22 cellular contexts compared by ENCODE assay signal in genomic region chr7:44112231-44112996, GRCh38. TPM values are rescaled to one million over a fixed set of nuclear protein-coding genes. Genes with fewer than 3 reads are reported as not detected.
A peak's percentile ranks its signal among the peaks of the same experiment; 100 is the strongest.
DNase-seq lines count a peak whose midpoint lies in the region; ATAC-seq and TF ChIP-seq lines count a peak whose summit lies in the region.
"Had no signal": no experiment of that assay in that cellular context is flagged by ENCODE, and none has a peak within 500 bp of the region (broad histone marks: within the 10 kb centered on the region; RNA-seq: fewer than 3 reads in every experiment).

No MANE protein-coding gene starts in this region.

- peaks cover 7 to 71% (median 69%) of the 10 kb centered on the region in 4 donors for H3K4me1 ChIP-seq in tibial artery
- H3K4me1 ChIP-seq: adrenal gland had no signal

- H3K27ac Mint-ChIP-seq in activated CD8-positive, alpha-beta T cell treated with anti-CD3 and anti-CD28 coated beads for 36 hours = no peak overlapping the region
- H3K27ac Mint-ChIP-seq in activated T-helper 17 cell treated with anti-CD3 and anti-CD28 coated beads, Interleukin-2, amount 50 U/mL, for 72 hours = no peak overlapping the region

- H3K9me3 ChIP-seq in tibial artery = no peaks in the 10 kb centered on the region
- H3K9me3 ChIP-seq: adrenal gland had no signal

- 71 to 85% methylated on average over 24 to 33 of the region's 41 CpGs for WGBS in lower leg skin, 2 donors

- TF ChIP-seq POLR2A in erythroblast (IDR thresholded peaks at IDR 0.05; ENCODE audit: low read length) (peak; percentile 21), lower leg skin (IDR thresholded peaks at IDR 0.05) (no peak)

- DNase-seq in stimulated activated CD4-positive, alpha-beta T cell treated with anti-CD3 and anti-CD28 coated beads, Interleukin-15, amount 100 ng/mL, for 24 hours = peak; percentile 37
- no peak for DNase-seq in stimulated activated CD4-positive, alpha-beta T cell treated with anti-CD3 and anti-CD28 coated beads, Interleukin-1b, Interleukin-23, amount 100 ng/mL, for 48 hours
- peak; percentile 35 for DNase-seq in NCI-H1092 (lab: John Stamatoyannopoulos, UW)
- no peak for DNase-seq in erythroblast (lab: John Stamatoyannopoulos, UW)
- DNase-seq in tibial artery = no peak
- no peak for DNase-seq in activated CD8-positive, alpha-beta T cell treated with anti-CD3 and anti-CD28 coated beads for 36 hours
- DNase-seq in lower leg skin (ENCODE audit: low spot score in 2 of 2) = no peak
- DNase-seq: activated CD4-positive, alpha-beta T cell treated with anti-CD3 and anti-CD28 coated beads for 4 hours; DMS79 treated with DMSO at 0.1 percent for 48 hours; glutamatergic neuron; islet precursor cell; NCI-H226; PC-9 had no signal

- H3K4me3 ChIP-seq in tibial artery (no peak overlapping the region), lower leg skin (ENCODE audit: low read depth, poor library complexity, severe bottlenecking) (no peak overlapping the region)
- H3K4me3 ChIP-seq: adrenal gland, PC-9, skin epidermis had no signal

- peaks cover 31 to 100% (median 86%) of the 10 kb centered on the region in 3 donors for H3K36me3 ChIP-seq in tibial artery

- H3K27me3 ChIP-seq in tibial artery = no peaks in the 10 kb centered on the region
- H3K27me3 ChIP-seq: adrenal gland had no signal

- POLR2A ChIA-PET in activated CD8-positive, alpha-beta T cell treated with anti-CD3 and anti-CD28 coated beads for 36 hours (lab: Charles Lee) = interaction anchor here (0.6 to 2.5 kb wide), 6 partner anchors 8 to 686 kb away, joined by 3 to 13 read pairs (median 5); partner anchors contain the start of gene POLD2

- no peaks in the 10 kb centered on the region for H3K27me3 Mint-ChIP-seq in activated CD8-positive, alpha-beta T cell treated with anti-CD3 and anti-CD28 coated beads for 36 hours
- H3K27me3 Mint-ChIP-seq in activated T-helper 17 cell treated with anti-CD3 and anti-CD28 coated beads, Interleukin-2, amount 50 U/mL, for 72 hours = no peaks in the 10 kb centered on the region

- no peak for TF ChIP-seq CTCF in tibial artery (IDR thresholded peaks at IDR 0.05)
- no peak for TF ChIP-seq CTCF in activated CD8-positive, alpha-beta T cell treated with anti-CD3 and anti-CD28 coated beads for 36 hours (IDR thresholded peaks at IDR 0.05)
- TF ChIP-seq CTCF in lower leg skin (IDR thresholded peaks at IDR 0.05) = no peak

- peak overlapping the region; percentile 98 to 100 for H3K27ac ChIP-seq in tibial artery
- H3K27ac ChIP-seq: adrenal gland, PC-9, skin epidermis had no signal

- ATAC-seq in activated CD8-positive, alpha-beta T cell treated with anti-CD3 and anti-CD28 coated beads for 36 hours = no peak
- no peak for ATAC-seq in activated T-helper 17 cell treated with anti-CD3 and anti-CD28 coated beads, Interleukin-2, amount 50 U/mL, for 72 hours (replicated peaks)

- intact Hi-C loops in tibial artery (cut with DNase I; ENCODE audit: low total_unique reads) (no loop called here), lower leg skin (cut with DNase I; ENCODE audit: low total_unique reads) (no loop called here)
- intact Hi-C loops in activated CD8-positive, alpha-beta T cell treated with anti-CD3 and anti-CD28 coated beads for 36 hours (cut with micrococcal nuclease) = no loop called here

- no peaks in the 10 kb centered on the region for H3K4me1 Mint-ChIP-seq in activated CD8-positive, alpha-beta T cell treated with anti-CD3 and anti-CD28 coated beads for 36 hours (ENCODE audit: low read depth)
- no peaks in the 10 kb centered on the region for H3K4me1 Mint-ChIP-seq in activated T-helper 17 cell treated with anti-CD3 and anti-CD28 coated beads, Interleukin-2, amount 50 U/mL, for 72 hours

- H3K9me3 Mint-ChIP-seq in activated CD8-positive, alpha-beta T cell treated with anti-CD3 and anti-CD28 coated beads for 36 hours = no peaks in the 10 kb centered on the region
- no peaks in the 10 kb centered on the region for H3K9me3 Mint-ChIP-seq in activated T-helper 17 cell treated with anti-CD3 and anti-CD28 coated beads, Interleukin-2, amount 50 U/mL, for 72 hours

- peaks cover 20% of the 10 kb centered on the region for H3K36me3 Mint-ChIP-seq in activated CD8-positive, alpha-beta T cell treated with anti-CD3 and anti-CD28 coated beads for 36 hours (ENCODE audit: low read depth)
- H3K36me3 Mint-ChIP-seq in activated T-helper 17 cell treated with anti-CD3 and anti-CD28 coated beads, Interleukin-2, amount 50 U/mL, for 72 hours (ENCODE audit: low read depth) = peaks cover 30% of the 10 kb centered on the region

- H3K4me3 Mint-ChIP-seq in activated CD8-positive, alpha-beta T cell treated with anti-CD3 and anti-CD28 coated beads for 36 hours = no peak overlapping the region
- no peak overlapping the region for H3K4me3 Mint-ChIP-seq in activated T-helper 17 cell treated with anti-CD3 and anti-CD28 coated beads, Interleukin-2, amount 50 U/mL, for 72 hours

- CTCF ChIA-PET in activated CD8-positive, alpha-beta T cell treated with anti-CD3 and anti-CD28 coated beads for 36 hours (lab: Charles Lee) = interaction anchor here (1.0 kb wide), 1 partner anchor 11 kb away, joined by 3 read pairs; no protein-coding TSS in a partner anchor

RNA-seq across cellular contexts. Expression of gene AEBP1, which starts 8.3 kb away (rescaled TPM):
- total RNA-seq in activated CD8-positive, alpha-beta T cell treated with anti-CD3 and anti-CD28 coated beads for 36 hours = 10 to 100 TPM; 29.1 to 30.4 TPM
- total RNA-seq in activated T-helper 17 cell treated with anti-CD3 and anti-CD28 coated beads, Interleukin-2, amount 50 U/mL, for 72 hours = 1 to 10 TPM; 1.2 to 5.3 TPM
- 100 to 1,000 TPM in 1 of 4 donors, 10 to 100 TPM in 3; 52.6 to 134 (median 54.6) TPM for total RNA-seq in lower leg skin
- total RNA-seq: MCF 10A had no signal

RNA-seq across cellular contexts. Expression of gene POLD2, which starts 10.9 kb away (rescaled TPM):
- 100 to 1,000 TPM; 243 to 251 TPM for total RNA-seq in activated CD8-positive, alpha-beta T cell treated with anti-CD3 and anti-CD28 coated beads for 36 hours
- 100 to 1,000 TPM; 114 to 181 TPM for total RNA-seq in activated T-helper 17 cell treated with anti-CD3 and anti-CD28 coated beads, Interleukin-2, amount 50 U/mL, for 72 hours
- 10 to 100 TPM; 50.8 to 69.0 (median 58.7) TPM for total RNA-seq in lower leg skin

RNA-seq across cellular contexts. Expression of gene MYL7, which starts 28.7 kb away (rescaled TPM):
- not detected for total RNA-seq in activated CD8-positive, alpha-beta T cell treated with anti-CD3 and anti-CD28 coated beads for 36 hours
- total RNA-seq in activated T-helper 17 cell treated with anti-CD3 and anti-CD28 coated beads, Interleukin-2, amount 50 U/mL, for 72 hours = not detected
- total RNA-seq in lower leg skin = not detected
- total RNA-seq: adrenal gland; epithelial cell of proximal tubule; MCF 10A; mononuclear cell; osteocyte; PC-9; subcutaneous adipose tissue; T-helper 1 cell treated with Interleukin-12 subunit alpha and Interleukin-12 subunit beta and Interleukin-4 antibody, amounts not matched to agents 30 ng/mL and 1 ng/mL, for 36 hours had no signal

RNA-seq across cellular contexts. Expression of gene POLM, which starts 30.1 kb away (rescaled TPM):
- 10 to 100 TPM; 35.4 to 37.2 TPM for total RNA-seq in activated CD8-positive, alpha-beta T cell treated with anti-CD3 and anti-CD28 coated beads for 36 hours
- total RNA-seq in activated T-helper 17 cell treated with anti-CD3 and anti-CD28 coated beads, Interleukin-2, amount 50 U/mL, for 72 hours = 10 to 100 TPM; 27.8 to 33.9 TPM
- total RNA-seq in lower leg skin = 100 to 1,000 TPM in 1 of 4 donors, 10 to 100 TPM in 3; 31.0 to 110 (median 43.6) TPM

RNA-seq across cellular contexts. Expression of gene PGAM2, which starts 47.0 kb away (rescaled TPM):
- total RNA-seq in activated CD8-positive, alpha-beta T cell treated with anti-CD3 and anti-CD28 coated beads for 36 hours = under 1 TPM in 1 of 2 experiments, not detected in 1; 0.49 TPM
- total RNA-seq in activated T-helper 17 cell treated with anti-CD3 and anti-CD28 coated beads, Interleukin-2, amount 50 U/mL, for 72 hours = 1 to 10 TPM in 1 of 2 donors, not detected in 1; 2.4 TPM
- total RNA-seq in lower leg skin = 1 to 10 TPM in 3 of 4 donors, under 1 TPM in 1; 0.75 to 7.9 (median 3.6) TPM
- total RNA-seq: epithelial cell of proximal tubule, MCF 10A had no signal

Comparison
In these comparisons a context has a peak if more than half of its experiments do, and no peak if none do; other contexts are left out.
1. DNase-seq: peak in stimulated activated CD4-positive, alpha-beta T cell treated with anti-CD3 and anti-CD28 coated beads, Interleukin-15, amount 100 ng/mL, for 24 hours (single experiment) and NCI-H1092 (single experiment); none in stimulated activated CD4-positive, alpha-beta T cell treated with anti-CD3 and anti-CD28 coated beads, Interleukin-1b, Interleukin-23, amount 100 ng/mL, for 48 hours (single experiment), erythroblast (0 of 2), tibial artery (0 of 2), activated CD8-positive, alpha-beta T cell treated with anti-CD3 and anti-CD28 coated beads for 36 hours (single experiment) and lower leg skin (0 of 2).
2. RNA of gene AEBP1, which starts 8.3 kb away (total RNA-seq): 52.6 to 134 TPM in lower leg skin and 29.1 to 30.4 TPM in activated CD8-positive, alpha-beta T cell treated with anti-CD3 and anti-CD28 coated beads for 36 hours; 1.2 to 5.3 TPM in activated T-helper 17 cell treated with anti-CD3 and anti-CD28 coated beads, Interleukin-2, amount 50 U/mL, for 72 hours; every median in the first group is over 4 times any median in the second.